In genomic region chr1:204480515-204480914, GRCh38 we compare ENCODE assay signal across 10 cellular contexts. TPM values are rescaled to one million over a fixed set of nuclear protein-coding genes. Genes with fewer than 3 reads are reported as not detected.
A peak's percentile ranks its signal among the peaks of the same experiment; 100 is the strongest.
DNase-seq lines count a peak whose midpoint lies in the region; ATAC-seq and TF ChIP-seq lines count a peak whose summit lies in the region.
"Had no signal": no experiment of that assay in that cellular context is flagged by ENCODE, and none has a peak within 500 bp of the region (broad histone marks: within the 10 kb centered on the region; RNA-seq: fewer than 3 reads in every experiment).

No MANE protein-coding gene starts in this region.

- H3K9me3 ChIP-seq in left ventricle myocardium inferior (replicated peaks) (no peaks in the 10 kb centered on the region), transverse colon (no peaks in the 10 kb centered on the region)
- H3K9me3 ChIP-seq: neutrophil had no signal

- H3K36me3 ChIP-seq in left ventricle myocardium inferior, result no peaks in the 10 kb centered on the region
- H3K36me3 ChIP-seq in transverse colon, result no peaks in the 10 kb centered on the region
- no peaks in the 10 kb centered on the region for H3K36me3 ChIP-seq in mesendoderm (ENCODE audit: control insufficient read depth, insufficient read depth, low read length)
- H3K36me3 ChIP-seq: neutrophil had no signal

- peaks cover 2% of the 10 kb centered on the region for H3K36me3 Mint-ChIP-seq in activated naive CD8-positive, alpha-beta T cell treated with anti-CD3 and anti-CD28 coated beads, Interleukin-2, amount 10 ng/mL, durations not matched to agents 7 days and 5 days

- no peak overlapping the region for H3K56ac ChIP-seq in mesendoderm (ENCODE audit: low read length)

- H3K27me3 ChIP-seq in left ventricle myocardium inferior (ENCODE audit: low read depth), result no peaks in the 10 kb centered on the region
- no peaks in the 10 kb centered on the region for H3K27me3 ChIP-seq in transverse colon
- H3K27me3 ChIP-seq in mesendoderm (ENCODE audit: insufficient read depth, low read length, poor library complexity), result no peaks in the 10 kb centered on the region
- H3K27me3 ChIP-seq: neutrophil had no signal

- H3K27ac ChIP-seq in left ventricle myocardium inferior (replicated peaks) (peak overlapping the region; percentile 71), transverse colon (peak overlapping the region; percentile 51 to 76 (median 70)), mesendoderm (ENCODE audit: low read depth, low read length) (no peak overlapping the region)
- H3K27ac ChIP-seq: neutrophil had no signal

- intact Hi-C loops in left ventricle myocardium inferior (cut with micrococcal nuclease) (no loop called here), Right ventricle myocardium superior (cut with DNase I) (no loop called here), transverse colon (cut with DNase I; ENCODE audit: low total_unique reads) (no loop called here)

- TF ChIP-seq EP300 in transverse colon (IDR thresholded peaks at IDR 0.05; ENCODE audit: low read depth), result no peak

- POLR2A ChIA-PET in activated naive CD8-positive, alpha-beta T cell treated with anti-CD3 and anti-CD28 coated beads, Interleukin-2, amount 10 ng/mL, durations not matched to agents 7 days and 5 days (lab: Charles Lee), result interaction anchor here (0.6 to 2.0 kb wide), 2 partner anchors 13 to 27 kb away, joined by 6 to 9 read pairs; partner anchors contain the start of gene PIK3C2B

- no peaks in the 10 kb centered on the region for H3K27me3 Mint-ChIP-seq in activated naive CD8-positive, alpha-beta T cell treated with anti-CD3 and anti-CD28 coated beads, Interleukin-2, amount 10 ng/mL, durations not matched to agents 7 days and 5 days

- in situ Hi-C loops in transverse colon (cut with MboI; ENCODE audit: low pct_ligation_motif_present in 1 of 4, low pct_unique_long_range_greater_than_20kb in 1 of 4, low sequenced_read_pairs in 3 of 4), result no loop called here

- no peak overlapping the region for H3K4ac ChIP-seq in mesendoderm (ENCODE audit: low read depth, low read length)

- peaks cover 37% of the 10 kb centered on the region for H3K4me1 Mint-ChIP-seq in activated naive CD8-positive, alpha-beta T cell treated with anti-CD3 and anti-CD28 coated beads, Interleukin-2, amount 10 ng/mL, durations not matched to agents 7 days and 5 days

- H2BK5ac ChIP-seq in mesendoderm (ENCODE audit: low read length), result no peak overlapping the region

- peaks cover 95% of the 10 kb centered on the region for H3K4me1 ChIP-seq in left ventricle myocardium inferior
- peaks cover 52 to 79% (median 62%) of the 10 kb centered on the region in 4 donors for H3K4me1 ChIP-seq in transverse colon
- peaks cover 9% of the 10 kb centered on the region for H3K4me1 ChIP-seq in mesendoderm (ENCODE audit: control insufficient read depth, low read depth, low read length)

- no peak overlapping the region for H3K4me3 Mint-ChIP-seq in activated naive CD8-positive, alpha-beta T cell treated with anti-CD3 and anti-CD28 coated beads, Interleukin-2, amount 10 ng/mL, durations not matched to agents 7 days and 5 days

- no peak overlapping the region for H2BK120ac ChIP-seq in mesendoderm (ENCODE audit: low read depth, low read length)

- no peak overlapping the region for H2AK5ac ChIP-seq in mesendoderm (ENCODE audit: low read length)

- H3K9me3 Mint-ChIP-seq in activated naive CD8-positive, alpha-beta T cell treated with anti-CD3 and anti-CD28 coated beads, Interleukin-2, amount 10 ng/mL, durations not matched to agents 7 days and 5 days, result no peaks in the 10 kb centered on the region

- TF ChIP-seq POLR2A in transverse colon (IDR thresholded peaks at IDR 0.05), result no peak

- H3K4me2 ChIP-seq in mesendoderm (ENCODE audit: low read length), result no peak overlapping the region

- no peak overlapping the region for H4K5ac ChIP-seq in mesendoderm (ENCODE audit: low read length)

- no peak overlapping the region for H3K4me3 ChIP-seq in left ventricle myocardium inferior
- H3K4me3 ChIP-seq in transverse colon, result no peak overlapping the region
- no peak overlapping the region for H3K4me3 ChIP-seq in mesendoderm (ENCODE audit: low read length)

- WGBS in transverse colon (ENCODE audit: low coverage in 1 of 2), 2 donors, result 56% methylated on average over 6 of the region's 8 CpGs; no CpG with 5 or more reads in 1 of the 2 donors
- WGBS in mesendoderm (ENCODE audit: extremely low coverage, insufficient coverage, low lambda C conversion rate), result no CpG with 5 or more reads among the region's 8 CpGs

- no peak overlapping the region for H4K8ac ChIP-seq in mesendoderm (ENCODE audit: low read depth, low read length)

- ATAC-seq in Right ventricle myocardium superior (ENCODE audit: poor library complexity) (no peak), HG02973 (IDR thresholded peaks at IDR 0.05; ENCODE audit: unreplicated experiment) (peak; percentile 54)
- ATAC-seq in activated naive CD8-positive, alpha-beta T cell treated with anti-CD3 and anti-CD28 coated beads, Interleukin-2, amount 10 ng/mL, durations not matched to agents 7 days and 5 days (ENCODE audit: low read depth), result peak; percentile 38

- no peak overlapping the region for H3K23ac ChIP-seq in mesendoderm (ENCODE audit: low read length)

- H2BK15ac ChIP-seq in mesendoderm (replicated peaks; ENCODE audit: low read depth), result no peak overlapping the region

- H3K79me2 ChIP-seq in mesendoderm (ENCODE audit: control insufficient read depth, insufficient read depth, low read length), result no peaks in the 10 kb centered on the region

- no peak overlapping the region for H3K9ac ChIP-seq in mesendoderm (ENCODE audit: low read length)

- DNase-seq in left ventricle myocardium inferior (no peak), Right ventricle myocardium superior (no peak), transverse colon (no peak), dedifferentiated amniotic fluid mesenchymal stem cell (ENCODE audit: extremely low spot score) (no peak), mesendoderm (no peak)
- no peak for DNase-seq in activated naive CD8-positive, alpha-beta T cell treated with anti-CD3 and anti-CD28 coated beads, Interleukin-2, amount 10 ng/mL, durations not matched to agents 7 days and 5 days
- no peak for DNase-seq in stimulated activated CD4-positive, alpha-beta T cell treated with anti-CD3 and anti-CD28 coated beads, Interleukin-2, amount 100 ng/mL, for 24 hours
- DNase-seq: NCI-H774 had no signal

- H3K79me1 ChIP-seq in mesendoderm (ENCODE audit: low read length), result peaks cover 2% of the 10 kb centered on the region

- peak overlapping the region; percentile 37 for H3K27ac Mint-ChIP-seq in activated naive CD8-positive, alpha-beta T cell treated with anti-CD3 and anti-CD28 coated beads, Interleukin-2, amount 10 ng/mL, durations not matched to agents 7 days and 5 days

- TF ChIP-seq CTCF in left ventricle myocardium inferior (IDR thresholded peaks at IDR 0.05; ENCODE audit: borderline replicate concordance) (no peak), transverse colon (IDR thresholded peaks at IDR 0.05) (no peak)

- H3K18ac ChIP-seq in mesendoderm (ENCODE audit: low read length), result no peak overlapping the region

RNA-seq across cellular contexts. Expression of gene PIK3C2B, which starts 14.1 kb away (rescaled TPM):
- total RNA-seq in left ventricle myocardium inferior (18.5 TPM), Right ventricle myocardium superior (17.7 TPM), transverse colon (100 to 1,000 TPM in 2 of 4 donors, 10 to 100 TPM in 2; 61.9 to 181 (median 88.8) TPM)
- 10 to 100 TPM; 37.1 to 41.8 TPM for total RNA-seq in activated naive CD8-positive, alpha-beta T cell treated with anti-CD3 and anti-CD28 coated beads, Interleukin-2, amount 10 ng/mL, durations not matched to agents 7 days and 5 days
- polyA plus RNA-seq in mesendoderm (2013, experiment 1 of 2), result 6.1 TPM
- 6.1 TPM for polyA plus RNA-seq in mesendoderm (2013, experiment 2 of 2)

RNA-seq across cellular contexts. Expression of gene MDM4, which starts 35.7 kb away (rescaled TPM):
- total RNA-seq in left ventricle myocardium inferior (29.3 TPM), Right ventricle myocardium superior (24.2 TPM), transverse colon (100 to 1,000 TPM in 2 of 4 donors, 10 to 100 TPM in 2; 64.3 to 140 (median 109) TPM)
- total RNA-seq in activated naive CD8-positive, alpha-beta T cell treated with anti-CD3 and anti-CD28 coated beads, Interleukin-2, amount 10 ng/mL, durations not matched to agents 7 days and 5 days, result 100 to 1,000 TPM; 118 to 143 TPM
- polyA plus RNA-seq in mesendoderm (2013, experiment 1 of 2), result 10.9 TPM
- polyA plus RNA-seq in mesendoderm (2013, experiment 2 of 2), result 10.7 TPM
